31 cellular contexts compared by ENCODE assay signal in the genomic region with DNA sequence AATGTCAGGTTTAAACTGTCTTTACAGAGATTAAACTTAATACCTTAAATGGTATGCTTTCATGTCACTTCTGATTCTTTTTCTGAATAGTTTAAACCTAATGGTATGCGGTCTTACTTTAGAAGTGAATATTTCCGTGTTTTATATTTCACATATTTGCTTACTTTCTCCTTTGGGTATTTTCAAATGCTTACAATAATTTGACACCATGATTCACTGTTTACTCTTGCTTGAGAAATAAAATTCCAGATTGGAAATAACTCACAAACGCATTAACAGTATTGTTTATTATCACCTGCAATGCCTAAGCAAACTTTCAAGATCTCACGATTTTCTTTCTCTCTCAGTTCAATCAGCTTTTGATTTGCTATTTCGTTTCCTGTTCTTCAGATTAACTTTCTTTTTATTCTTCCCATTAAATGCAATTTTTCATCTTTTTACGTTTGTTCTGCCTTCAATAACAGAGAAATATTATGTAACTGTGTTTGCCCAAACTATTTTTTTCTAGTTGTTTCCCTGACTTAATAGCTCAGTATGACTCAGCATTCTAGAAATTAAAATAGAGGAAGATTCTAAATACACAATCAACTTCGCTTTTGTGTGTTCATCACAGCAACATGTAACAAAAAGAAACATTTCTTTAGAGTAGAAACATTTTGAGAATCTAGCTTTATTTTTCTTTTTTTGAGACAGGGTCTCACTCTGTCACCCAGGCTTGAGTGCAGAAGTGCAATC.
A peak's percentile ranks its signal among the peaks of the same experiment; 100 is the strongest.
DNase-seq lines count a peak whose midpoint lies in the region; ATAC-seq, FAIRE-seq and TF ChIP-seq lines count a peak whose summit lies in the region.
"Had no signal": no experiment of that assay in that cellular context is flagged by ENCODE, and none has a peak within 500 bp of the region (broad histone marks: within the 10 kb centered on the region; RNA-seq: fewer than 3 reads in every experiment).

No MANE protein-coding gene starts in this region.

- no peak overlapping the region for H3K4ac ChIP-seq in H9 (ENCODE audit: low read depth, low read length)

- no peak overlapping the region for H4K91ac ChIP-seq in H9 (ENCODE audit: insufficient read length, low read depth, low read length)

- POLR2A ChIA-PET in A549 (lab: Yijun Ruan, JAX) = no interaction called here
- POLR2A ChIA-PET in PC-9 (lab: Charles Lee; ENCODE audit: unreplicated experiment) = no interaction called here

- peaks cover 6 to 24% (median 10%) of the 10 kb centered on the region in 3 experiments; a peak in 6 of 7 replicates for H3K36me3 Mint-ChIP-seq in H9 (ENCODE audit: insufficient read depth in 1 of 3, low read depth in 3 of 3)
- H3K36me3 Mint-ChIP-seq: CD8-positive, alpha-beta T cell; T-cell had no signal

- no peak overlapping the region for H2BK5ac ChIP-seq in H9 (ENCODE audit: insufficient read length, low read length)

- H3K14ac ChIP-seq in H9 (ENCODE audit: insufficient read depth, low read length) = no peak overlapping the region

- CTCF ChIA-PET in A549 (lab: Yijun Ruan, JAX) (no interaction called here), PC-9 (lab: Charles Lee) (no interaction called here)

- no peak overlapping the region for H3K18ac ChIP-seq in H9 (ENCODE audit: insufficient read length, low read depth, low read length)

- H3K27me3 ChIP-seq in H9 (ENCODE audit: insufficient read depth, low read length) (no peaks in the 10 kb centered on the region), PC-9 (ENCODE audit: insufficient read depth, low read depth) (no peaks in the 10 kb centered on the region), hepatocyte (no peaks in the 10 kb centered on the region), MG63 (no peaks in the 10 kb centered on the region)
- H3K27me3 ChIP-seq: SJSA1 had no signal

- TF ChIP-seq RAD21 in A549 (conservative IDR thresholded peaks at IDR 0.05 in 1 of 2, IDR thresholded peaks at IDR 0.05 in 1 of 2) = no peak

- H3K36me3 ChIP-seq in PC-9 (ENCODE audit: low read depth) = no peaks in the 10 kb centered on the region
- no peaks in the 10 kb centered on the region for H3K36me3 ChIP-seq in hepatocyte (replicated peaks; ENCODE audit: insufficient read depth, low read depth)
- H3K36me3 ChIP-seq in MG63 = no peaks in the 10 kb centered on the region
- H3K36me3 ChIP-seq: SJSA1 had no signal

- H2BK120ac ChIP-seq in H9 (ENCODE audit: low read depth, low read length, poor library complexity, severe bottlenecking) = no peak overlapping the region

- no peak overlapping the region for H2BK20ac ChIP-seq in H9 (ENCODE audit: low read depth, low read length, poor library complexity, severe bottlenecking)

- no peaks in the 10 kb centered on the region; the same call in 1 of the 2 replicates for H3K27me3 Mint-ChIP-seq in H9 (ENCODE audit: low read depth)
- H3K27me3 Mint-ChIP-seq: B cell, T-cell had no signal

- no peaks in the 10 kb centered on the region for H4K20me1 ChIP-seq in H9 (ENCODE audit: control insufficient read depth, insufficient read depth, insufficient read length)
- H4K20me1 ChIP-seq in PC-9 (ENCODE audit: insufficient read depth) = no peaks in the 10 kb centered on the region
- H4K20me1 ChIP-seq in hepatocyte (ENCODE audit: insufficient read depth, poor library complexity, severe bottlenecking) = no peaks in the 10 kb centered on the region

- TF ChIP-seq CTCF in A549 (IDR thresholded peaks at IDR 0.05) (no peak), H9 (conservative IDR thresholded peaks at IDR 0.05) (no peak), PC-9 (conservative IDR thresholded peaks at IDR 0.05) (no peak), hepatocyte (IDR thresholded peaks at IDR 0.05; ENCODE audit: poor library complexity) (no peak)

- H3K4me3 Mint-ChIP-seq in H9 = no peak overlapping the region
- H3K4me3 Mint-ChIP-seq: B cell; CD8-positive, alpha-beta T cell; T-cell had no signal

- H3K4me3 ChIP-seq in A549 (no peak overlapping the region), PC-9 (peak overlapping the region; percentile 0; the same call in 1 of the 2 replicates), hepatocyte (peak overlapping the region; percentile 2), MG63 (no peak overlapping the region)
- H3K4me3 ChIP-seq: GM12878, K562, SJSA1 had no signal

- no peaks in the 10 kb centered on the region for H3K23me2 ChIP-seq in H9 (ENCODE audit: insufficient read length, low read depth, low read length, poor library complexity, severe bottlenecking)

- H3K4me2 ChIP-seq in A549 (peak overlapping the region; percentile 53), H9 (ENCODE audit: insufficient read depth, insufficient read length, low read length) (no peak overlapping the region), PC-9 (peak overlapping the region; percentile 42), hepatocyte (no peak overlapping the region)

- no TSS peak for BruUV-seq in PC-9 (replicated peaks; lab: Mats Ljungman, UMichigan)

- H3K4me1 ChIP-seq in A549 = peaks cover 12% of the 10 kb centered on the region; the same call in 1 of the 3 replicates
- H3K4me1 ChIP-seq in H9 (ENCODE audit: insufficient read depth, low read length) = peaks cover 3% of the 10 kb centered on the region; the same call in 1 of the 2 replicates
- H3K4me1 ChIP-seq in PC-9 (replicated peaks; ENCODE audit: insufficient read depth) = peaks cover 43% of the 10 kb centered on the region
- no peaks in the 10 kb centered on the region for H3K4me1 ChIP-seq in hepatocyte (ENCODE audit: insufficient read depth)
- H3K4me1 ChIP-seq: Caco-2, SJSA1 had no signal

- H2AFZ ChIP-seq in H9 (ENCODE audit: low read length) (no peak overlapping the region), PC-9 (peak overlapping the region; percentile 69; the same call in 1 of the 2 replicates), hepatocyte (no peak overlapping the region)

- no peak for TF ChIP-seq POLR2A in A549 (IDR thresholded peaks at IDR 0.05; ENCODE audit: low read length)

- H3K56ac ChIP-seq in H9 (ENCODE audit: insufficient read length, low read depth, low read length) = no peak overlapping the region

- H3K9me3 ChIP-seq in A549 (peaks cover 9% of the 10 kb centered on the region; the same call in 2 of the 3 replicates), H9 (ENCODE audit: control insufficient read depth, low read depth, low read length) (no peaks in the 10 kb centered on the region), PC-9 (ENCODE audit: insufficient read depth, low read depth) (peaks cover 13% of the 10 kb centered on the region), hepatocyte (ENCODE audit: low read depth) (no peaks in the 10 kb centered on the region), MG63 (no peaks in the 10 kb centered on the region)
- H3K9me3 ChIP-seq: Caco-2, SJSA1 had no signal

- no peaks in the 10 kb centered on the region for H3K9me2 ChIP-seq in PC-9 (ENCODE audit: insufficient read depth)
- no peaks in the 10 kb centered on the region for H3K9me2 ChIP-seq in hepatocyte (replicated peaks; ENCODE audit: insufficient read depth)

- ATAC-seq in A549 = no peak
- ATAC-seq: CD8-positive, alpha-beta T cell; GM12878; K562; Right ventricle myocardium inferior; T-cell had no signal

- WGBS in A549 (ENCODE audit: missing lambda C conversion rate) = 7% methylated on average over 7 of the region's 7 CpGs
- WGBS in H9 (ENCODE audit: extremely low coverage, insufficient read length, low lambda C conversion rate) = no CpG with 5 or more reads among the region's 7 CpGs
- WGBS in hepatocyte (ENCODE audit: low lambda C conversion rate, missing lambda C conversion rate) = 93% methylated on average over 7 of the region's 7 CpGs

- H3K27ac ChIP-seq in A549 (peak overlapping the region; percentile 72 to 78), H9 (ENCODE audit: insufficient read length, low read depth, low read length) (no peak overlapping the region), PC-9 (peak overlapping the region; percentile 83), hepatocyte (no peak overlapping the region)
- H3K27ac ChIP-seq: C4-2B, SJSA1 had no signal

- H4K5ac ChIP-seq in H9 (ENCODE audit: insufficient read length, low read depth, low read length) = no peak overlapping the region

- TF ChIP-seq EP300 in A549 (IDR thresholded peaks at IDR 0.05) = peak in 1 of 2 experiments; percentile 25; a peak in 1 of 5 replicates

- H3F3A ChIP-seq in PC-9 (ENCODE audit: insufficient read depth, low read depth) = peaks cover 23% of the 10 kb centered on the region; the same call in 1 of the 2 replicates

- no peaks in the 10 kb centered on the region for H3K79me2 ChIP-seq in H9 (ENCODE audit: insufficient read depth, low read length)
- H3K79me2 ChIP-seq in PC-9 (ENCODE audit: low read depth) = no peaks in the 10 kb centered on the region
- no peaks in the 10 kb centered on the region for H3K79me2 ChIP-seq in hepatocyte

- H3K4me1 Mint-ChIP-seq in H9 = peaks cover 16 to 36% of the 10 kb centered on the region in 2 experiments
- H3K4me1 Mint-ChIP-seq: B cell, T-cell had no signal

- peak; percentile 92 for FAIRE-seq in A549 (lab: Jason Lieb, UNC)
- FAIRE-seq: A204.1, GM12878, K562 had no signal

- no peak overlapping the region for H3T11ph ChIP-seq in H9 (ENCODE audit: low read length)

- no peak overlapping the region for H3K23ac ChIP-seq in H9 (ENCODE audit: insufficient read length, low read depth, low read length)

- DNase-seq in A549 (ENCODE audit: low read depth in 1 of 2, low spot score in 1 of 2) (peak in 1 of 2 experiments; percentile 26), H9 (no peak), PC-9 (peak in 1 of 2 experiments; percentile 81), hepatocyte (ENCODE audit: low spot score) (no peak), cortex of kidney (lab: John Stamatoyannopoulos, UW) (no peak), MG63 (no peak), hypothalamus (lab: John Stamatoyannopoulos, UW) (no peak), SHP77 (lab: John Stamatoyannopoulos, UW) (no peak)
- DNase-seq: Caco-2; CD8-positive, alpha-beta T cell; DMS 273 treated with DMSO at 0.1 percent for 48 hours; DMS79; EL; GDM1; GOT3; HCEC 1CT; Kasumi-1; MV-4-11; NCI-H1105; NCI-H1436 treated with DMSO at 0.1 percent for 48 hours; NCI-H1930; NCI-H2107; NCI-H526 treated with DMSO at 0.1 percent for 48 hours; T-cell had no signal

- no peaks in the 10 kb centered on the region for H3K79me1 ChIP-seq in H9 (ENCODE audit: insufficient read depth, low read depth, low read length, poor library complexity, severe bottlenecking)

- H3K9ac ChIP-seq in H9 (ENCODE audit: extremely low read depth, insufficient read length, low read length) = no peak overlapping the region

- no peak overlapping the region for H4K8ac ChIP-seq in H9 (replicated peaks; ENCODE audit: insufficient read length, low read depth, low read length)

- H2AK5ac ChIP-seq in H9 (ENCODE audit: insufficient read length, low read length) = no peak overlapping the region

- no peak overlapping the region for H2BK12ac ChIP-seq in H9 (ENCODE audit: insufficient read length, low read depth, low read length)

- peak overlapping the region in 2 of 3 experiments; percentile 38 to 74; a peak in 2 of 7 replicates for H3K27ac Mint-ChIP-seq in H9
- H3K27ac Mint-ChIP-seq: B cell; CD8-positive, alpha-beta T cell; T-cell had no signal

- H3K9me3 Mint-ChIP-seq in H9 = peaks cover 16 to 18% of the 10 kb centered on the region in 2 experiments; a peak in 4 of 5 replicates

- no peak overlapping the region for H2BK15ac ChIP-seq in H9 (ENCODE audit: low read depth, low read length)

- intact Hi-C loops in PC-9 (cut with micrococcal nuclease; ENCODE audit: unreplicated experiment) = loop anchor here (10.0 kb wide), 1 partner anchor 166 kb away; no protein-coding TSS in a partner anchor

TF ChIP-seq in A549, 52 proteins besides CTCF, POLR2A, EP300 and RAD21 (continues in another document):
- no peak for TF ChIP-seq EHF (CRISPR knock-in tag; IDR thresholded peaks at IDR 0.05)
- TF ChIP-seq MYC (IDR thresholded peaks at IDR 0.05; ENCODE audit: borderline replicate concordance, low read length) = no peak

Comparison
In these comparisons a context has a peak if more than half of its experiments do, and no peak if none do; other contexts are left out.
1. H3K27ac ChIP-seq: peak in A549 (2 of 2) and PC-9 (single experiment); none in H9 (single experiment) and hepatocyte (single experiment).
2. H3K4me2 ChIP-seq: peak in A549 (single experiment) and PC-9 (single experiment); none in H9 (single experiment) and hepatocyte (single experiment).
3. H3K4me3 ChIP-seq: peak in PC-9 (single experiment) and hepatocyte (single experiment); none in A549 (single experiment) and MG63 (single experiment).